In genomic region chr3:38957296-38957695, GRCh38 we compare ENCODE assay signal across 17 cellular contexts.
DNase-seq lines count a peak whose midpoint lies in the region; ATAC-seq and TF ChIP-seq lines count a peak whose summit lies in the region.
"Had no signal": no experiment of that assay in that cellular context is flagged by ENCODE, and none has a peak within 500 bp of the region (broad histone marks: within the 10 kb centered on the region; RNA-seq: fewer than 3 reads in every experiment).

No MANE protein-coding gene starts in this region.

- peak; percentile 37 for DNase-seq in mammary epithelial cell
- DNase-seq in MCF 10A (ENCODE audit: unreplicated experiment): no peak
- DNase-seq in foreskin melanocyte: peak; percentile 19
- DNase-seq in trophoblast cell: peak; percentile 88 to 89
- DNase-seq in heart left ventricle: no peak
- DNase-seq in NOMO-1 treated with DMSO at 0.1 percent for 48 hours (lab: John Stamatoyannopoulos, UW; ENCODE audit: unreplicated experiment): no peak
- DNase-seq: CD4-positive, alpha-beta memory T cell; DMS153; DMS79; GM23248 had no signal

- H3K4me1 Mint-ChIP-seq in MCF 10A (ENCODE audit: insufficient read depth, unreplicated experiment): no peaks in the 10 kb centered on the region

- H3K27ac Mint-ChIP-seq in MCF 10A (ENCODE audit: low read depth, unreplicated experiment): no peak overlapping the region
- H3K27ac Mint-ChIP-seq: CD14-positive monocyte; CD4-positive, alpha-beta memory T cell had no signal

- H2BK12ac ChIP-seq in trophoblast cell (ENCODE audit: low read length): no peak overlapping the region

- H3K9ac ChIP-seq in mammary epithelial cell (ENCODE audit: insufficient read depth, low read length): no peak overlapping the region
- no peak overlapping the region for H3K9ac ChIP-seq in trophoblast cell (ENCODE audit: low read length)
- H3K9ac ChIP-seq: BLaER1, GM23248 had no signal

- intact Hi-C loops in mammary epithelial cell (cut with micrococcal nuclease) (no loop called here), MCF 10A (cut with micrococcal nuclease) (no loop called here), heart left ventricle (cut with DNase I) (no loop called here)

- H3K4me1 ChIP-seq in mammary epithelial cell (ENCODE audit: insufficient read depth, low read length) (no peaks in the 10 kb centered on the region), trophoblast cell (ENCODE audit: control insufficient read depth in 1 of 2, insufficient read depth in 2 of 2, low read length in 2 of 2) (no peaks in the 10 kb centered on the region), heart left ventricle (peaks cover 0 to 8% (median 0%) of the 10 kb centered on the region in 12 donors)
- H3K4me1 ChIP-seq: A549 had no signal

- ATAC-seq in HG03175 (IDR thresholded peaks at IDR 0.05; ENCODE audit: unreplicated experiment) (no peak), heart left ventricle (no peak)
- ATAC-seq: GM12878 had no signal

- H4K91ac ChIP-seq in trophoblast cell (ENCODE audit: low read depth, low read length): no peak overlapping the region

- in situ Hi-C loops in mammary epithelial cell (cut with MboI; ENCODE audit: low sequenced_read_pairs in 2 of 2): no loop called here

- TF ChIP-seq POLR2A in heart left ventricle (IDR thresholded peaks at IDR 0.05): no peak

- H2AK5ac ChIP-seq in trophoblast cell (ENCODE audit: low read length): no peak overlapping the region

- no peaks in the 10 kb centered on the region for H3K36me3 ChIP-seq in mammary epithelial cell (ENCODE audit: insufficient read depth, low read length)
- no peaks in the 10 kb centered on the region for H3K36me3 ChIP-seq in trophoblast cell (ENCODE audit: control insufficient read depth in 1 of 2, insufficient read depth in 2 of 2, low read length in 2 of 2)
- H3K36me3 ChIP-seq in heart left ventricle: no peaks in the 10 kb centered on the region
- H3K36me3 ChIP-seq: BLaER1, HAP-1 had no signal

- no peak overlapping the region for H2BK5ac ChIP-seq in trophoblast cell (ENCODE audit: low read depth, low read length, poor library complexity)

- no peaks in the 10 kb centered on the region for H3K79me1 ChIP-seq in trophoblast cell (ENCODE audit: low read length)

- no peak overlapping the region for H3K4me3 Mint-ChIP-seq in MCF 10A (ENCODE audit: unreplicated experiment)
- H3K4me3 Mint-ChIP-seq: CD14-positive monocyte; CD4-positive, alpha-beta memory T cell had no signal

- H3K79me2 ChIP-seq in mammary epithelial cell (ENCODE audit: insufficient read depth, low read length) (no peaks in the 10 kb centered on the region), trophoblast cell (ENCODE audit: control insufficient read depth, insufficient read depth, low read length, poor library complexity) (no peaks in the 10 kb centered on the region)

- H3K4me3 ChIP-seq in mammary epithelial cell (replicated peaks in 1 of 3; ENCODE audit: insufficient read depth in 1 of 3, low read depth in 2 of 3, low read length in 3 of 3): no peak overlapping the region
- H3K4me3 ChIP-seq in trophoblast cell (ENCODE audit: low read depth, low read length): no peak overlapping the region
- no peak overlapping the region for H3K4me3 ChIP-seq in heart left ventricle
- H3K4me3 ChIP-seq: A549, BLaER1, GM12878, GM23248, HAP-1 had no signal

- no peak overlapping the region for H3K4me2 ChIP-seq in mammary epithelial cell (ENCODE audit: insufficient read depth, low read depth, low read length)
- no peak overlapping the region for H3K4me2 ChIP-seq in trophoblast cell (ENCODE audit: low read length)
- H3K4me2 ChIP-seq: A549, BLaER1 had no signal

- peaks cover 29% of the 10 kb centered on the region for H3K27me3 Mint-ChIP-seq in MCF 10A (ENCODE audit: insufficient read depth, unreplicated experiment)

- no peak overlapping the region for H3K18ac ChIP-seq in trophoblast cell (ENCODE audit: low read length)

- no peak overlapping the region for H4K12ac ChIP-seq in trophoblast cell (ENCODE audit: low read depth, low read length)

- peak overlapping the region; percentile 10 for H2AFZ ChIP-seq in mammary epithelial cell (ENCODE audit: low read depth, low read length)
- H2AFZ ChIP-seq in trophoblast cell (ENCODE audit: insufficient read depth, low read length, poor library complexity): no peak overlapping the region
- H2AFZ ChIP-seq: GM23248 had no signal

- POLR2A ChIA-PET in MCF 10A (lab: Yijun Ruan, JAX): interaction anchor here (0.6 kb wide), 1 partner anchor 48 kb away, joined by 4 read pairs; no protein-coding TSS in a partner anchor

- H3K27ac ChIP-seq in mammary epithelial cell (ENCODE audit: insufficient read depth, low read depth, low read length) (no peak overlapping the region), trophoblast cell (ENCODE audit: low read depth, low read length) (no peak overlapping the region), heart left ventricle (no peak overlapping the region)
- H3K27ac ChIP-seq: 22Rv1, A549, BLaER1, GM23248 had no signal

- no peaks in the 10 kb centered on the region for H3K36me3 Mint-ChIP-seq in MCF 10A (ENCODE audit: insufficient read depth, unreplicated experiment)
- H3K36me3 Mint-ChIP-seq: CD14-positive monocyte; CD4-positive, alpha-beta memory T cell had no signal

- CTCF ChIA-PET in mammary epithelial cell (lab: Charles Lee; ENCODE audit: low non-redundant PET) (interaction anchor here (0.7 kb wide), 1 partner anchor 331 kb away, joined by 3 read pairs; no protein-coding TSS in a partner anchor), MCF 10A (lab: Yijun Ruan, JAX) (interaction anchor here (0.8 to 1.1 kb wide), 3 partner anchors 15 to 612 kb away, joined by 3 to 5 read pairs (median 5); no protein-coding TSS in a partner anchor)

- no peak overlapping the region for H2BK120ac ChIP-seq in trophoblast cell (ENCODE audit: insufficient read depth, low read length, poor library complexity)

- no peak overlapping the region for H3K4ac ChIP-seq in trophoblast cell (ENCODE audit: low read depth, low read length)

- dilution Hi-C loops in mammary epithelial cell (cut with HindIII; ENCODE audit: low sequenced_read_pairs): no loop called here

- WGBS in mammary epithelial cell (ENCODE audit: low coverage, missing lambda C conversion rate): 20% methylated on average over 6 of the region's 6 CpGs
- WGBS in trophoblast cell (ENCODE audit: extremely low coverage, insufficient coverage, insufficient read length): no CpG with 5 or more reads among the region's 6 CpGs
- 70 to 78% (median 74%) methylated on average over 6 of the region's 6 CpGs for WGBS in heart left ventricle, 4 donors

- no TSS peak for BruUV-seq in mammary epithelial cell (replicated peaks; lab: Mats Ljungman, UMichigan)
- no TSS peak for BruUV-seq in MCF 10A (replicated peaks; lab: Mats Ljungman, UMichigan)

- H3K9me3 ChIP-seq in mammary epithelial cell (replicated peaks; ENCODE audit: insufficient read depth, low read length) (no peaks in the 10 kb centered on the region), trophoblast cell (ENCODE audit: insufficient read depth, low read depth, low read length) (no peaks in the 10 kb centered on the region), heart left ventricle (no peaks in the 10 kb centered on the region)
- H3K9me3 ChIP-seq: A549, BLaER1, HAP-1 had no signal

- H3K23ac ChIP-seq in trophoblast cell (ENCODE audit: low read length): no peak overlapping the region

- no peak overlapping the region for H4K8ac ChIP-seq in trophoblast cell (ENCODE audit: low read depth, low read length)

- no peaks in the 10 kb centered on the region for H3K9me3 Mint-ChIP-seq in MCF 10A (ENCODE audit: unreplicated experiment)
- H3K9me3 Mint-ChIP-seq: CD4-positive, alpha-beta memory T cell had no signal

- no peaks in the 10 kb centered on the region for H4K20me1 ChIP-seq in mammary epithelial cell (ENCODE audit: insufficient read depth, low read length)
- H4K20me1 ChIP-seq: BLaER1 had no signal

- H3K27me3 ChIP-seq in mammary epithelial cell (ENCODE audit: insufficient read depth, low read length) (no peaks in the 10 kb centered on the region), trophoblast cell (ENCODE audit: insufficient read depth, low read length) (no peaks in the 10 kb centered on the region), heart left ventricle (no peaks in the 10 kb centered on the region)
- H3K27me3 ChIP-seq: BLaER1 had no signal

- TF ChIP-seq CTCF in mammary epithelial cell (conservative IDR thresholded peaks at IDR 0.05 in 1 of 2, IDR thresholded peaks at IDR 0.05 in 1 of 2; ENCODE audit: extremely low read depth in 1 of 2, insufficient read depth in 1 of 2, low read depth in 1 of 2, low read length in 2 of 2) (no peak), MCF 10A (IDR thresholded peaks at IDR 0.05; ENCODE audit: unreplicated experiment) (no peak), heart left ventricle (IDR thresholded peaks at IDR 0.05) (no peak)

- no peak overlapping the region for H3K14ac ChIP-seq in trophoblast cell (ENCODE audit: low read length)

Comparison
In these comparisons a context has a peak if more than half of its experiments do, and no peak if none do; other contexts are left out.
1. DNase-seq: peak in mammary epithelial cell (single experiment), foreskin melanocyte (single experiment) and trophoblast cell (2 of 2); none in MCF 10A (single experiment), heart left ventricle (0 of 5) and NOMO-1 treated with DMSO at 0.1 percent for 48 hours (single experiment).